ENCODE assay signal across 26 cellular contexts in the genomic region with DNA sequence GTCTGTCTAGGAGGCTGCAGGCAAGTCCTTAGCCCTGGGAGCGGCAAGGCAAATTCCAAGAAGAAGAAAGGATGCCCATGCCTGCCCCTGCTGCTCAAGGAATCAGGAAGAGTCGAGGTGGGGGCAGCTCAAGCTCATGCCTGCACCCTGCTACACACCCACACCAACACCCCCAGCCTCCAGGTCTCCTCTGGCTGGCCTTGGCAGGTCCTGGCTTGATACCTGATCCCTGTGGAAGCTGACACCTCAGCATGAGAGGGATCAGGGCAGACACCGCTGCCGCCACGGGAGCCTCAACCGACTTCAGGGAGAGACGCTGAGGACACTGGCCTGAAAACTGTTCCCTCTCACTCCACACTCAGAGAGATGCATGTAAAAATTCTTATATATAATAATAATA.
"Had no signal": no experiment of that assay in that cellular context is flagged by ENCODE, and none has a peak within 500 bp of the region (broad histone marks: within the 10 kb centered on the region; RNA-seq: fewer than 3 reads in every experiment).

No MANE protein-coding gene starts in this region.

- H3K4me2 ChIP-seq: hepatocyte, smooth muscle cell had no signal

- DNase-seq: cerebellar nuclear complex; cortex of kidney; effector memory CD8-positive, alpha-beta T cell; foreskin fibroblast; heart left ventricle; kidney; mesenchymal stem cell; mucosa of descending colon; naive B cell; occipital lobe; ovary; stimulated activated CD4-positive, alpha-beta T cell treated with anti-CD3 and anti-CD28 coated beads, Interleukin-12 subunit alpha, Interleukin-12 subunit beta, amount 100 ng/mL, for 4 hours; stimulated activated CD4-positive, alpha-beta T cell treated with anti-CD3 and anti-CD28 coated beads, Interleukin-1b, Interleukin-23, amount 100 ng/mL, for 48 hours; stimulated activated CD4-positive, alpha-beta T cell treated with anti-CD3 and anti-CD28 coated beads, Interleukin-4, amount 100 ng/mL, for 1 hour; stimulated activated CD8-positive, alpha-beta memory T cell treated with anti-CD3 and anti-CD28 coated beads, Interleukin-4, amount 100 ng/mL, for 48 hours; stimulated activated naive CD4-positive, alpha-beta T cell; stimulated activated naive CD8-positive, alpha-beta T cell treated with anti-CD3 and anti-CD28 coated beads, Interleukin-15, amount 100 ng/mL, for 72 hours; transverse colon had no signal

- H3K36me3 ChIP-seq: gastroesophageal sphincter, heart left ventricle, left lung, ovary, suprapubic skin, transverse colon had no signal

- H3K36me3 Mint-ChIP-seq: mesothelial cell of epicardium; naive B cell; natural killer cell treated with Interleukin-12 subunit alpha and Interleukin-12 subunit beta and Interleukin-15 and Interleukin-18, amount 100 ng/mL, for 72 hours had no signal

- H3K9me3 ChIP-seq: left lung, mucosa of descending colon, ovary, suprapubic skin, transverse colon had no signal

- H3K27ac ChIP-seq: gastroesophageal sphincter, heart left ventricle, hepatocyte, left lung, ovary, suprapubic skin, transverse colon had no signal

- H3K4me1 ChIP-seq: gastroesophageal sphincter, heart left ventricle, suprapubic skin, transverse colon had no signal

- H2AFZ ChIP-seq: hepatocyte had no signal

- H3K27ac Mint-ChIP-seq: effector memory CD8-positive, alpha-beta T cell; mesothelial cell of epicardium; naive B cell; natural killer cell treated with Interleukin-12 subunit alpha and Interleukin-12 subunit beta and Interleukin-15 and Interleukin-18, amount 100 ng/mL, for 72 hours; stimulated activated naive CD8-positive, alpha-beta T cell treated with anti-CD3 and anti-CD28 coated beads, Interleukin-15, amount 100 ng/mL, for 72 hours had no signal

- H3K4me1 Mint-ChIP-seq: mesothelial cell of epicardium; naive B cell; stimulated activated naive CD8-positive, alpha-beta T cell treated with anti-CD3 and anti-CD28 coated beads, Interleukin-15, amount 100 ng/mL, for 72 hours had no signal

- ATAC-seq: effector memory CD8-positive, alpha-beta T cell; gastroesophageal sphincter; heart left ventricle; left lung; mucosa of descending colon; sciatic nerve; stimulated activated naive CD8-positive, alpha-beta T cell treated with anti-CD3 and anti-CD28 coated beads, Interleukin-15, amount 100 ng/mL, for 72 hours had no signal

- H3K9me3 Mint-ChIP-seq: effector memory CD8-positive, alpha-beta T cell; natural killer cell treated with Interleukin-12 subunit alpha and Interleukin-12 subunit beta and Interleukin-15 and Interleukin-18, amount 100 ng/mL, for 72 hours had no signal

- H3K4me3 Mint-ChIP-seq: effector memory CD8-positive, alpha-beta T cell; mesothelial cell of epicardium; naive B cell; natural killer cell treated with Interleukin-12 subunit alpha and Interleukin-12 subunit beta and Interleukin-15 and Interleukin-18, amount 100 ng/mL, for 72 hours; stimulated activated naive CD8-positive, alpha-beta T cell treated with anti-CD3 and anti-CD28 coated beads, Interleukin-15, amount 100 ng/mL, for 72 hours had no signal

- H3K4me3 ChIP-seq: gastroesophageal sphincter, heart left ventricle, hepatocyte, left lung, mucosa of descending colon, ovary, smooth muscle cell, suprapubic skin, transverse colon had no signal

- H3K27me3 ChIP-seq: heart left ventricle, left lung, ovary, suprapubic skin, transverse colon had no signal
